1 cellular context compared by ENCODE assay signal in the genomic region with DNA sequence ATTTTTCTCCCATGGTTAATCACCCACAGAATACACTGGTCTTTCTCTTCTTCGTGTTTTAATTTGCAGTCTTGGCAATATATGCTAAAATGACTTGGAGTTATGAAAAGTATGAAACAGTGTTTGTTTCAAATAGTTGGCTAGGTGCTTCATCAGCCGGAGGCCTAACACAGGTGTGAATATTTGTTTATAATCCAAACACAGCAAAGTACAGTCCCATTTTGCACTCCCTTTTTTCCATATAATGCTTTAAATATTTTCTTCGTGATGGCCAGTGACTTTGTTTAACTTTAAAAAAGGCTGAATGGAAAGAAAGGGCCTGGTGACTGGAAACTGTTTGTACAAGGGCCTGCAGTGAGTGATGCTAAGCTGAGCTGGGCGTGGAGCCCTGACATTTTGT.
TF ChIP-seq lines count a peak whose summit lies in the region.

No MANE protein-coding gene starts in this region.

TF ChIP-seq in IMR-90, 13 proteins besides CTCF, POLR2A, EP300 and RAD21:
- TF ChIP-seq, protein P1, sequence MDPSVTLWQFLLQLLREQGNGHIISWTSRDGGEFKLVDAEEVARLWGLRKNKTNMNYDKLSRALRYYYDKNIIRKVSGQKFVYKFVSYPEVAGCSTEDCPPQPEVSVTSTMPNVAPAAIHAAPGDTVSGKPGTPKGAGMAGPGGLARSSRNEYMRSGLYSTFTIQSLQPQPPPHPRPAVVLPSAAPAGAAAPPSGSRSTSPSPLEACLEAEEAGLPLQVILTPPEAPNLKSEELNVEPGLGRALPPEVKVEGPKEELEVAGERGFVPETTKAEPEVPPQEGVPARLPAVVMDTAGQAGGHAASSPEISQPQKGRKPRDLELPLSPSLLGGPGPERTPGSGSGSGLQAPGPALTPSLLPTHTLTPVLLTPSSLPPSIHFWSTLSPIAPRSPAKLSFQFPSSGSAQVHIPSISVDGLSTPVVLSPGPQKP (IDR thresholded peaks at IDR 0.05; ENCODE audit: borderline replicate concordance, low read depth, low read length) = no peak
- TF ChIP-seq RCOR1 (IDR thresholded peaks at IDR 0.05; ENCODE audit: insufficient replicate concordance, low read length) (no peak), FOS (IDR thresholded peaks at IDR 0.05; ENCODE audit: low read depth, low read length) (no peak), NFE2L2 (IDR thresholded peaks at IDR 0.05; ENCODE audit: low read depth, low read length) (no peak), CHD1 (IDR thresholded peaks at IDR 0.05; ENCODE audit: low read depth, low read length) (no peak), SMC3 (IDR thresholded peaks at IDR 0.05; ENCODE audit: low read depth, low read length) (no peak), MAFK (IDR thresholded peaks at IDR 0.05; ENCODE audit: low read depth, low read length) (no peak), MAZ (IDR thresholded peaks at IDR 0.05; ENCODE audit: borderline replicate concordance, low read depth, low read length) (no peak), MXI1 (IDR thresholded peaks at IDR 0.05; ENCODE audit: borderline replicate concordance, low read depth, low read length) (no peak), BHLHE40 (IDR thresholded peaks at IDR 0.05; ENCODE audit: low read depth, low read length) (no peak), RFX5 (IDR thresholded peaks at IDR 0.05; ENCODE audit: low read depth, low read length) (no peak), CEBPB (IDR thresholded peaks at IDR 0.05; ENCODE audit: low read depth, low read length) (no peak)
- TF ChIP-seq, protein P2, sequence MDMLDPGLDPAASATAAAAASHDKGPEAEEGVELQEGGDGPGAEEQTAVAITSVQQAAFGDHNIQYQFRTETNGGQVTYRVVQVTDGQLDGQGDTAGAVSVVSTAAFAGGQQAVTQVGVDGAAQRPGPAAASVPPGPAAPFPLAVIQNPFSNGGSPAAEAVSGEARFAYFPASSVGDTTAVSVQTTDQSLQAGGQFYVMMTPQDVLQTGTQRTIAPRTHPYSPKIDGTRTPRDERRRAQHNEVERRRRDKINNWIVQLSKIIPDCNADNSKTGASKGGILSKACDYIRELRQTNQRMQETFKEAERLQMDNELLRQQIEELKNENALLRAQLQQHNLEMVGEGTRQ (IDR thresholded peaks at IDR 0.05; ENCODE audit: low read depth, low read length) = no peak
TF ChIP-seq in IMR-90: peak in this region for 0.
